Comparison of ENCODE assay signal across 28 cellular contexts in the genomic region with DNA sequence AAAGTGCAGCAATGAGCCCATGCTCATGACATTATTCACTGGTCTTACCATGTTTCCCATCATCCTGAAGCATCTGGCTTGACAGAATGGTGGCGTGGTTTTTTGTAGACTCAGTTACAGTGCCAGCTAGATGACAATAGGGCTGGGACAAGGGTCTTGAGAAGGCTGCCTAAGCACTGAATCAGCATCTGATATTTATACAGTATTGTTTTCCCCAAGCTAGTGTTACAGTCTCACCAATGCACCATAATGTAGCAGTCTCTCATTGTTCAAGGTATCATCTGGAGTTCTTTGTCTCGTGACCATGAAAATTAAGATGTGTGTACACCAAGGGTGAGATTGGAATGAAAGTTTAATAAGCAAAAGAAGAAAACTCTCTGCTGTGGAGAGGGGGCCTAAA.
"Had no signal": no experiment of that assay in that cellular context is flagged by ENCODE, and none has a peak within 500 bp of the region (broad histone marks: within the 10 kb centered on the region; RNA-seq: fewer than 3 reads in every experiment).

No MANE protein-coding gene starts in this region.

- H3K9me3 Mint-ChIP-seq: stimulated activated effector memory CD8-positive, alpha-beta T cell treated with anti-CD3 and anti-CD28 coated beads, Interleukin-12 subunit alpha, Interleukin-12 subunit beta, amount 100 ng/mL, for 72 hours; stimulated activated naive CD8-positive, alpha-beta T cell treated with anti-CD3 and anti-CD28 coated beads, Interleukin-15, Interleukin-2, amounts not matched to agents 100 ng/mL and 50 ng/mL, for 24 hours had no signal

- H3K27me3 ChIP-seq: stomach, suprapubic skin, testis, thyroid gland, tibial artery, tibial nerve, transverse colon, upper lobe of left lung, upper lobe of right lung, uterus, vagina had no signal

- H3K27me3 Mint-ChIP-seq: type B pancreatic cell had no signal

- H3K4me3 Mint-ChIP-seq: stimulated activated effector memory CD8-positive, alpha-beta T cell treated with anti-CD3 and anti-CD28 coated beads, Interleukin-12 subunit alpha, Interleukin-12 subunit beta, amount 100 ng/mL, for 72 hours; stimulated activated memory B cell treated with anti-CD40 and anti-IgM and Interleukin-4, amounts not matched to agents 10 μg/mL and 1 μg/mL and 100 μg/mL, for 72 hours; stimulated activated naive B cell treated with anti-CD40 and anti-IgM and Interleukin-4, amounts not matched to agents 10 μg/mL and 1 μg/mL and 100 μg/mL, for 72 hours; stimulated activated naive CD8-positive, alpha-beta T cell treated with anti-CD3 and anti-CD28 coated beads, Interleukin-15, amount 100 ng/mL, for 72 hours; stimulated activated naive CD8-positive, alpha-beta T cell treated with anti-CD3 and anti-CD28 coated beads, Interleukin-15, Interleukin-2, amounts not matched to agents 100 ng/mL and 50 ng/mL, for 24 hours; type B pancreatic cell had no signal

- DNase-seq: stimulated activated CD4-positive, alpha-beta T cell treated with anti-CD3 and anti-CD28 coated beads, Interleukin-2, amount 100 ng/mL, for 48 hours; stimulated activated CD4-positive, alpha-beta T cell treated with anti-CD3 and anti-CD28 coated beads, Interleukin-4, amount 100 ng/mL, for 1 hour; stimulated activated CD4-positive, alpha-beta T cell treated with anti-CD3 and anti-CD28 coated beads, Interleukin-4, amount 100 ng/mL, for 24 hours; stimulated activated CD4-positive, alpha-beta T cell treated with anti-CD3 and anti-CD28 coated beads, Interleukin-4, amount 100 ng/mL, for 4 hours; stimulated activated CD8-positive, alpha-beta memory T cell treated with anti-CD3 and anti-CD28 coated beads, Interleukin-4, amount 100 ng/mL, for 48 hours; stimulated activated naive B cell treated with anti-CD40 and anti-IgM and Interleukin-4, amounts not matched to agents 10 μg/mL and 1 μg/mL and 100 μg/mL, for 72 hours; stimulated activated naive CD4-positive, alpha-beta T cell; stimulated activated naive CD4-positive, alpha-beta T cell treated with Interleukin-2 at 50 U/mL for 16 hours; stimulated activated naive CD8-positive, alpha-beta T cell treated with anti-CD3 and anti-CD28 coated beads, Interleukin-15, amount 100 ng/mL, for 72 hours; stimulated activated naive CD8-positive, alpha-beta T cell treated with anti-CD3 and anti-CD28 coated beads, Interleukin-15, Interleukin-2, amounts not matched to agents 100 U/mL and 50 U/mL, for 24 hours; stomach; substantia nigra; testis; thyroid gland; tibial artery; transverse colon; upper lobe of left lung; upper lobe of right lung; uterus had no signal

- ATAC-seq: stimulated activated effector memory CD8-positive, alpha-beta T cell treated with anti-CD3 and anti-CD28 coated beads, Interleukin-12 subunit alpha, Interleukin-12 subunit beta, amount 100 ng/mL, for 72 hours; stimulated activated memory B cell treated with anti-CD40 and anti-IgM and Interleukin-4, amounts not matched to agents 10 μg/mL and 1 μg/mL and 100 μg/mL, for 72 hours; stimulated activated naive B cell treated with anti-CD40 and anti-IgM and Interleukin-4, amounts not matched to agents 10 μg/mL and 1 μg/mL and 100 μg/mL, for 72 hours; stimulated activated naive CD8-positive, alpha-beta T cell treated with anti-CD3 and anti-CD28 coated beads, Interleukin-15, amount 100 ng/mL, for 72 hours; stimulated activated naive CD8-positive, alpha-beta T cell treated with anti-CD3 and anti-CD28 coated beads, Interleukin-15, Interleukin-2, amounts not matched to agents 100 U/mL and 50 U/mL, for 24 hours; upper lobe of right lung had no signal

- H3K27ac Mint-ChIP-seq: stimulated activated effector memory CD8-positive, alpha-beta T cell treated with anti-CD3 and anti-CD28 coated beads, Interleukin-12 subunit alpha, Interleukin-12 subunit beta, amount 100 ng/mL, for 72 hours; stimulated activated memory B cell treated with anti-CD40 and anti-IgM and Interleukin-4, amounts not matched to agents 10 μg/mL and 1 μg/mL and 100 μg/mL, for 72 hours; stimulated activated naive B cell treated with anti-CD40 and anti-IgM and Interleukin-4, amounts not matched to agents 10 μg/mL and 1 μg/mL and 100 μg/mL, for 72 hours; stimulated activated naive CD8-positive, alpha-beta T cell treated with anti-CD3 and anti-CD28 coated beads, Interleukin-15, amount 100 ng/mL, for 72 hours; stimulated activated naive CD8-positive, alpha-beta T cell treated with anti-CD3 and anti-CD28 coated beads, Interleukin-15, Interleukin-2, amounts not matched to agents 100 ng/mL and 50 ng/mL, for 24 hours; type B pancreatic cell had no signal

- H3K27ac ChIP-seq: stomach, suprapubic skin, testis, thoracic aorta, thyroid gland, tibial artery, tibial nerve, transverse colon, upper lobe of left lung, upper lobe of right lung, uterus, vagina had no signal

- H3K4me1 Mint-ChIP-seq: stimulated activated effector memory CD8-positive, alpha-beta T cell treated with anti-CD3 and anti-CD28 coated beads, Interleukin-12 subunit alpha, Interleukin-12 subunit beta, amount 100 ng/mL, for 72 hours; stimulated activated memory B cell treated with anti-CD40 and anti-IgM and Interleukin-4, amounts not matched to agents 10 μg/mL and 1 μg/mL and 100 μg/mL, for 72 hours; stimulated activated naive B cell treated with anti-CD40 and anti-IgM and Interleukin-4, amounts not matched to agents 10 μg/mL and 1 μg/mL and 100 μg/mL, for 72 hours; stimulated activated naive CD8-positive, alpha-beta T cell treated with anti-CD3 and anti-CD28 coated beads, Interleukin-15, amount 100 ng/mL, for 72 hours had no signal

- H3K4me1 ChIP-seq: stomach, testis, thyroid gland, tibial artery, tibial nerve, transverse colon, upper lobe of left lung, upper lobe of right lung, uterus, vagina had no signal

- H3K36me3 ChIP-seq: stomach, suprapubic skin, thoracic aorta, thyroid gland, tibial artery, transverse colon, upper lobe of left lung, upper lobe of right lung, uterus, vagina had no signal

- H3K9me3 ChIP-seq: suprapubic skin, testis, thoracic aorta, thyroid gland, tibial artery, transverse colon, upper lobe of left lung, upper lobe of right lung, uterus, vagina had no signal

- H3K4me3 ChIP-seq: stomach, suprapubic skin, testis, thoracic aorta, thyroid gland, tibial artery, tibial nerve, transverse colon, upper lobe of left lung, upper lobe of right lung, uterus, vagina had no signal

- FAIRE-seq: urothelium cell line had no signal

- H3K36me3 Mint-ChIP-seq: stimulated activated effector memory CD8-positive, alpha-beta T cell treated with anti-CD3 and anti-CD28 coated beads, Interleukin-12 subunit alpha, Interleukin-12 subunit beta, amount 100 ng/mL, for 72 hours; type B pancreatic cell had no signal
